Comparison of ENCODE assay signal across 16 cellular contexts in genomic region chr10:62648941-62649340, GRCh38.
"Had no signal": no experiment of that assay in that cellular context is flagged by ENCODE, and none has a peak within 500 bp of the region (broad histone marks: within the 10 kb centered on the region; RNA-seq: fewer than 3 reads in every experiment).

No MANE protein-coding gene starts in this region.

- H3K36me3 Mint-ChIP-seq: immature natural killer cell, neural progenitor cell had no signal

- H3K4me1 ChIP-seq: neural progenitor cell, prostate gland, right atrium auricular region, upper lobe of left lung had no signal

- H3K9me3 Mint-ChIP-seq: effector memory CD8-positive, alpha-beta T cell; immature natural killer cell; neural progenitor cell had no signal

- H3K27ac ChIP-seq: cardiac muscle cell, neural progenitor cell, prostate gland, right atrium auricular region, thoracic aorta, upper lobe of left lung, WERI-Rb-1 had no signal

- H3K9me3 ChIP-seq: prostate gland, right atrium auricular region, thoracic aorta, upper lobe of left lung had no signal

- H3K27ac Mint-ChIP-seq: activated naive CD8-positive, alpha-beta T cell treated with anti-CD3 and anti-CD28 coated beads for 36 hours; effector memory CD8-positive, alpha-beta T cell; immature natural killer cell; neural progenitor cell had no signal

- H3K4me3 ChIP-seq: cardiac muscle cell, neural progenitor cell, prostate gland, right atrium auricular region, thoracic aorta, upper lobe of left lung had no signal

- H3K4me3 Mint-ChIP-seq: activated naive CD8-positive, alpha-beta T cell treated with anti-CD3 and anti-CD28 coated beads for 36 hours; effector memory CD8-positive, alpha-beta T cell; neural progenitor cell had no signal

- H3K36me3 ChIP-seq: cardiac muscle cell, neural progenitor cell, prostate gland, right atrium auricular region, thoracic aorta, upper lobe of left lung, WERI-Rb-1 had no signal

- ATAC-seq: effector memory CD8-positive, alpha-beta T cell; left ventricle myocardium superior had no signal

- H3K4me1 Mint-ChIP-seq: neural progenitor cell had no signal

- H3K27me3 ChIP-seq: cardiac muscle cell, neural progenitor cell, right atrium auricular region, upper lobe of left lung had no signal

- H3K27me3 Mint-ChIP-seq: activated naive CD8-positive, alpha-beta T cell treated with anti-CD3 and anti-CD28 coated beads for 36 hours; effector memory CD8-positive, alpha-beta T cell had no signal

- DNase-seq: activated CD4-positive, alpha-beta T cell treated with anti-CD3 and anti-CD28 coated beads for 1 hour; activated gamma-delta T cell treated with Interleukin-2 at 50 U/mL for 16 hours; activated naive CD8-positive, alpha-beta T cell treated with anti-CD3 and anti-CD28 coated beads for 36 hours; amygdala; effector memory CD8-positive, alpha-beta T cell; immature natural killer cell; left ventricle myocardium superior; stimulated activated CD4-positive, alpha-beta T cell treated with anti-CD3 and anti-CD28 coated beads, Interleukin-12 subunit alpha, Interleukin-12 subunit beta, amount 100 ng/mL, for 4 hours; T-helper 2 cell; upper lobe of left lung; WERI-Rb-1 had no signal
